26 cellular contexts compared by ENCODE assay signal in genomic region chr19:12180377-12180776, GRCh38.
"Had no signal": no experiment of that assay in that cellular context is flagged by ENCODE, and none has a peak within 500 bp of the region (broad histone marks: within the 10 kb centered on the region; RNA-seq: fewer than 3 reads in every experiment).

No MANE protein-coding gene starts in this region.

- ATAC-seq: left ventricle myocardium superior, sciatic nerve had no signal

- H3K4me3 Mint-ChIP-seq: memory B cell, nephron progenitor cell had no signal

- H3K9me3 ChIP-seq: prostate gland, thyroid gland had no signal

- H3K27ac ChIP-seq: coronary artery, prostate gland, right atrium auricular region, stomach, thyroid gland, vagina had no signal

- H3K4me2 ChIP-seq: smooth muscle cell had no signal

- FAIRE-seq: endometrium, frontal cortex, keratinocyte had no signal

- DNase-seq: dermis blood vessel endothelial cell; effector memory CD4-positive, alpha-beta T cell; hypothalamus; left ventricle myocardium superior; naive B cell; nephron progenitor cell; nucleus accumbens; stimulated activated CD4-positive, alpha-beta T cell treated with anti-CD3 and anti-CD28 coated beads, Interleukin-12 subunit alpha, Interleukin-12 subunit beta, amount 100 ng/mL, for 4 hours; stimulated activated CD4-positive, alpha-beta T cell treated with anti-CD3 and anti-CD28 coated beads, Interleukin-1b, Interleukin-23, amount 100 ng/mL, for 48 hours; stimulated activated CD4-positive, alpha-beta T cell treated with anti-CD3 and anti-CD28 coated beads, Interleukin-4, amount 100 ng/mL, for 1 hour; stimulated activated CD8-positive, alpha-beta memory T cell treated with anti-CD3 and anti-CD28 coated beads, Interleukin-4, amount 100 ng/mL, for 48 hours; stimulated activated naive CD4-positive, alpha-beta T cell treated with Interleukin-2 at 50 U/mL for 16 hours; stomach; thyroid gland; trophoblast cell had no signal

- H3K27me3 ChIP-seq: right atrium auricular region, stomach, thyroid gland, vagina had no signal

- H3K4me1 Mint-ChIP-seq: nephron progenitor cell had no signal

- H3K27me3 Mint-ChIP-seq: memory B cell, naive B cell had no signal

- H3K27ac Mint-ChIP-seq: memory B cell, nephron progenitor cell had no signal

- H3K36me3 ChIP-seq: prostate gland, right atrium auricular region, thyroid gland had no signal

- H3K4me3 ChIP-seq: coronary artery, lung, prostate gland, right atrium auricular region, smooth muscle cell, stomach, thyroid gland, vagina had no signal

- H3K4me1 ChIP-seq: prostate gland, right atrium auricular region, stomach, thyroid gland, vagina had no signal
